Comparison of ENCODE assay signal across 24 cellular contexts in genomic region chr1:43438006-43438405, GRCh38. TPM values are rescaled to one million over a fixed set of nuclear protein-coding genes. Genes with fewer than 3 reads are reported as not detected.
DNase-seq lines count a peak whose midpoint lies in the region; ATAC-seq, FAIRE-seq and TF ChIP-seq lines count a peak whose summit lies in the region.
"Had no signal": no experiment of that assay in that cellular context is flagged by ENCODE, and none has a peak within 500 bp of the region (broad histone marks: within the 10 kb centered on the region; RNA-seq: fewer than 3 reads in every experiment).

No MANE protein-coding gene starts in this region.

- H3K9me1 ChIP-seq in endothelial cell of umbilical vein (replicated peaks; ENCODE audit: control insufficient read depth, extremely low read depth, insufficient read depth, low read length): no peaks in the 10 kb centered on the region

- H3K18ac ChIP-seq in mesenchymal stem cell (ENCODE audit: low read depth in 1 of 2, low read length in 2 of 2): no peak overlapping the region

- H3K27me3 Mint-ChIP-seq in activated T-cell treated with anti-CD3 and anti-CD28 coated beads, Interleukin-2, amount 50 U/mL, for 4 hours (ENCODE audit: low read depth): no peaks in the 10 kb centered on the region

- H3K36me3 Mint-ChIP-seq in activated T-cell treated with anti-CD3 and anti-CD28 coated beads, Interleukin-2, amount 50 U/mL, for 4 hours (ENCODE audit: insufficient read depth): peaks cover 21% of the 10 kb centered on the region

- H3K9me3 Mint-ChIP-seq in activated T-cell treated with anti-CD3 and anti-CD28 coated beads, Interleukin-2, amount 50 U/mL, for 4 hours: no peaks in the 10 kb centered on the region

- CTCF ChIA-PET in endothelial cell of umbilical vein (lab: Charles Lee): interaction anchor here (0.8 to 1.3 kb wide), 2 partner anchors 11 to 211 kb away, joined by 4 to 6 read pairs; no protein-coding TSS in a partner anchor

- H2BK15ac ChIP-seq in mesenchymal stem cell (ENCODE audit: low read depth, poor library complexity, severe bottlenecking): no peak overlapping the region

- no peak overlapping the region for H3K4ac ChIP-seq in mesenchymal stem cell (ENCODE audit: low read depth in 1 of 2, low read length in 2 of 2)

- H3K4me2 ChIP-seq in endothelial cell of umbilical vein (ENCODE audit: insufficient read depth, low read length) (no peak overlapping the region), mesenchymal stem cell (ENCODE audit: low read length, poor library complexity, severe bottlenecking) (no peak overlapping the region)

- H3K9ac ChIP-seq in endothelial cell of umbilical vein (replicated peaks; ENCODE audit: extremely low read depth, insufficient read depth, low read length): no peak overlapping the region
- no peak overlapping the region for H3K9ac ChIP-seq in mesenchymal stem cell (ENCODE audit: low read length)

- no peak overlapping the region for H4K91ac ChIP-seq in mesenchymal stem cell (ENCODE audit: low read length)

- peaks cover 2% of the 10 kb centered on the region for H3K79me1 ChIP-seq in mesenchymal stem cell (replicated peaks; ENCODE audit: low read length, poor library complexity, severe bottlenecking)

- H2AK5ac ChIP-seq in mesenchymal stem cell (ENCODE audit: low read length, severe bottlenecking): no peak overlapping the region

- no peak for TF ChIP-seq EP300 in transverse colon (IDR thresholded peaks at IDR 0.05; ENCODE audit: low read depth)

- FAIRE-seq in endothelial cell of umbilical vein (lab: Jason Lieb, UNC): no peak
- FAIRE-seq: G401.6, GM12892, GM18507 had no signal

- no peaks in the 10 kb centered on the region for H3K79me2 ChIP-seq in endothelial cell of umbilical vein (ENCODE audit: control insufficient read depth, insufficient read depth, low read length)

- in situ Hi-C loops in transverse colon (cut with MboI; ENCODE audit: low pct_ligation_motif_present in 1 of 4, low pct_unique_long_range_greater_than_20kb in 1 of 4, low sequenced_read_pairs in 3 of 4): loop anchor here in 1 of 4 donors (25.0 kb wide), 1 partner anchor 199 kb away; no protein-coding TSS in a partner anchor

- POLR2A ChIA-PET in endothelial cell of umbilical vein (lab: Charles Lee): no interaction called here

- TF ChIP-seq CTCF in endothelial cell of umbilical vein (IDR thresholded peaks at IDR 0.05; ENCODE audit: extremely low read depth in 1 of 2, insufficient read depth in 1 of 2, low read depth in 1 of 2, low read length in 2 of 2) (no peak), transverse colon (IDR thresholded peaks at IDR 0.05) (no peak)

- no peak overlapping the region for H4K8ac ChIP-seq in mesenchymal stem cell (ENCODE audit: low read length)

- no peaks in the 10 kb centered on the region for H4K20me1 ChIP-seq in endothelial cell of umbilical vein (replicated peaks; ENCODE audit: control insufficient read depth, extremely low read depth, insufficient read depth, low read length)

- DNase-seq in activated T-cell treated with anti-CD3 and anti-CD28 coated beads, Interleukin-2, amount 50 U/mL, for 1 hour: peak; percentile 6
- DNase-seq in activated T-cell treated with anti-CD3 and anti-CD28 coated beads, Interleukin-2, amount 50 U/mL, for 4 hours: no peak
- DNase-seq in endothelial cell of umbilical vein (ENCODE audit: low read depth, low spot score) (no peak), sciatic nerve (ENCODE audit: low spot score) (peak; percentile 30), transverse colon (peak; percentile 5), NCI-H2227 (lab: John Stamatoyannopoulos, UW; ENCODE audit: unreplicated experiment) (no peak), epidermal melanocyte (ENCODE audit: insufficient read length, low spot score) (no peak), mesenchymal stem cell (no peak)
- DNase-seq: GOT3, KBM-7, MM.1S, NCI-H1048, NCI-H1417 treated with DMSO at 0.1 percent for 48 hours, NCI-H187 treated with DMSO at 0.1 percent for 48 hours, NCI-H2107, NCI-H2227 treated with DMSO at 0.1 percent for 48 hours, NCI-H510A treated with DMSO at 0.1 percent for 48 hours, NCI-H748 treated with DMSO at 0.1 percent for 48 hours had no signal

- H3K36me3 ChIP-seq in endothelial cell of umbilical vein (ENCODE audit: control insufficient read depth in 2 of 2, extremely low read depth in 1 of 2, insufficient read depth in 2 of 2, low read length in 2 of 2): peaks cover 0 to 15% of the 10 kb centered on the region in 2 experiments
- H3K36me3 ChIP-seq in transverse colon: peaks cover 0 to 16% (median 4%) of the 10 kb centered on the region in 4 donors
- H3K36me3 ChIP-seq in mesenchymal stem cell (ENCODE audit: control insufficient read depth in 1 of 2, insufficient read depth in 2 of 2, low read depth in 1 of 2, low read length in 2 of 2): peaks cover 80 to 81% of the 10 kb centered on the region in 2 experiments

- H3K23ac ChIP-seq in mesenchymal stem cell (ENCODE audit: low read length in 2 of 2): no peak overlapping the region

- dilution Hi-C loops in endothelial cell of umbilical vein (cut with MboI; ENCODE audit: extremely low pct_ligation_motif_present, low sequenced_read_pairs): no loop called here

- no peak overlapping the region for H3K27ac ChIP-seq in endothelial cell of umbilical vein (ENCODE audit: insufficient read depth, low read depth, low read length)
- H3K27ac ChIP-seq in transverse colon: no peak overlapping the region
- no peak overlapping the region for H3K27ac ChIP-seq in mesenchymal stem cell (ENCODE audit: low read length, poor library complexity, severe bottlenecking)

- no peaks in the 10 kb centered on the region for H3K4me1 Mint-ChIP-seq in activated T-cell treated with anti-CD3 and anti-CD28 coated beads, Interleukin-2, amount 50 U/mL, for 4 hours (ENCODE audit: low read depth)
- H3K4me1 Mint-ChIP-seq: CD14-positive monocyte had no signal

- no peaks in the 10 kb centered on the region for H3K4me1 ChIP-seq in endothelial cell of umbilical vein (ENCODE audit: control insufficient read depth, extremely low read depth, insufficient read depth, low read length)
- peaks cover 0 to 3% (median 0%) of the 10 kb centered on the region in 4 donors for H3K4me1 ChIP-seq in transverse colon
- H3K4me1 ChIP-seq in mesenchymal stem cell (ENCODE audit: control insufficient read depth, insufficient read depth, low read depth, low read length): no peaks in the 10 kb centered on the region

- no peak overlapping the region for H3K4me3 Mint-ChIP-seq in activated T-cell treated with anti-CD3 and anti-CD28 coated beads, Interleukin-2, amount 50 U/mL, for 4 hours
- H3K4me3 Mint-ChIP-seq: CD14-positive monocyte had no signal

- ATAC-seq in activated T-cell treated with anti-CD3 and anti-CD28 coated beads, Interleukin-2, amount 50 U/mL, for 4 hours: no peak
- no peak for ATAC-seq in sciatic nerve
- ATAC-seq: HCT116 had no signal

- no peak overlapping the region for H2BK120ac ChIP-seq in mesenchymal stem cell (ENCODE audit: low read depth, low read length)

- H3K9me3 ChIP-seq in endothelial cell of umbilical vein (replicated peaks; ENCODE audit: control insufficient read depth, insufficient read depth, low read length) (no peaks in the 10 kb centered on the region), transverse colon (no peaks in the 10 kb centered on the region), mesenchymal stem cell (ENCODE audit: control insufficient read depth, low read length) (no peaks in the 10 kb centered on the region)

- H3K14ac ChIP-seq in mesenchymal stem cell (ENCODE audit: low read length in 2 of 2): no peak overlapping the region

- H3K4me3 ChIP-seq in endothelial cell of umbilical vein (replicated peaks in 1 of 3; ENCODE audit: insufficient read depth in 1 of 3, low read depth in 1 of 3, low read length in 3 of 3): no peak overlapping the region
- H3K4me3 ChIP-seq in transverse colon: no peak overlapping the region
- no peak overlapping the region for H3K4me3 ChIP-seq in mesenchymal stem cell (ENCODE audit: insufficient read depth in 1 of 2, low read depth in 1 of 2, low read length in 2 of 2)

- H2AFZ ChIP-seq in endothelial cell of umbilical vein (ENCODE audit: low read depth, low read length): no peak overlapping the region
- no peak overlapping the region for H2AFZ ChIP-seq in mesenchymal stem cell (ENCODE audit: low read depth, low read length)

- H2BK5ac ChIP-seq in mesenchymal stem cell (ENCODE audit: low read depth, low read length, poor library complexity, severe bottlenecking): no peak overlapping the region

- intact Hi-C loops in endothelial cell of umbilical vein (cut with micrococcal nuclease) (no loop called here), sciatic nerve (cut with DNase I) (no loop called here), transverse colon (cut with DNase I; ENCODE audit: low total_unique reads) (no loop called here)

- 91% methylated on average over 3 of the region's 3 CpGs; no CpG with 5 or more reads in 1 of the 2 donors for WGBS in transverse colon (ENCODE audit: low coverage in 1 of 2), 2 donors
- WGBS in mesenchymal stem cell: 98% methylated on average over 3 of the region's 3 CpGs

- TF ChIP-seq POLR2A in endothelial cell of umbilical vein (IDR thresholded peaks at IDR 0.05; ENCODE audit: low read depth, low read length): peak; percentile 23
- TF ChIP-seq POLR2A in transverse colon (IDR thresholded peaks at IDR 0.05): no peak

- H2BK12ac ChIP-seq in mesenchymal stem cell (ENCODE audit: low read length in 2 of 2): no peak overlapping the region

- H3K27me3 ChIP-seq in endothelial cell of umbilical vein (ENCODE audit: control insufficient read depth in 2 of 2, insufficient read depth in 2 of 2, low read length in 2 of 2) (no peaks in the 10 kb centered on the region), transverse colon (no peaks in the 10 kb centered on the region), mesenchymal stem cell (ENCODE audit: control insufficient read depth in 1 of 2, insufficient read depth in 1 of 2, low read length in 2 of 2) (no peaks in the 10 kb centered on the region)

- BruUV-seq in endothelial cell of umbilical vein (replicated peaks; lab: Mats Ljungman, UMichigan): no TSS peak

RNA-seq across cellular contexts. Expression of gene HYI, which starts 15.7 kb away (rescaled TPM):
- total RNA-seq in activated T-cell treated with anti-CD3 and anti-CD28 coated beads, Interleukin-2, amount 50 U/mL, for 4 hours: 1 to 10 TPM; 4.2 to 5.8 (median 4.7) TPM
- total RNA-seq in endothelial cell of umbilical vein (266 and 342 TPM in 2 replicates), sciatic nerve (63.6 TPM), transverse colon (100 to 1,000 TPM in 3 of 4 donors, 10 to 100 TPM in 1; 71.1 to 126 (median 119) TPM)
- polyA plus RNA-seq in endothelial cell of umbilical vein: 324 and 351 TPM in 2 replicates
- polyA plus RNA-seq in endothelial cell of umbilical vein (2011; cell fraction: cytosol; rRNA removed): 244 and 309 TPM in 2 replicates
- 1,045 and 1,101 TPM in 2 replicates for polyA plus RNA-seq in endothelial cell of umbilical vein (2011; cell fraction: nucleus; rRNA removed)
- 216 and 227 TPM in 2 replicates for polyA plus RNA-seq in endothelial cell of umbilical vein (2012)
- 145 and 146 TPM in 2 replicates for polyA minus RNA-seq in endothelial cell of umbilical vein
- 10.7 TPM for polyA minus RNA-seq in endothelial cell of umbilical vein (2011; cell fraction: cytosol; rRNA and poly(A)+ RNA removed)
- polyA minus RNA-seq in endothelial cell of umbilical vein (2011; cell fraction: nucleus; rRNA and poly(A)+ RNA removed): 120 and 216 TPM in 2 replicates
- 20.4 TPM for polyA plus RNA-seq in mesenchymal stem cell (2013, experiment 1 of 2)
- 19.0 TPM for polyA plus RNA-seq in mesenchymal stem cell (2013, experiment 2 of 2)
- total RNA-seq: A172 had no signal

RNA-seq across cellular contexts. Expression of gene SZT2, which starts 48.3 kb away (rescaled TPM):
- total RNA-seq in activated T-cell treated with anti-CD3 and anti-CD28 coated beads, Interleukin-2, amount 50 U/mL, for 4 hours: 10 to 100 TPM; 37.1 to 44.2 (median 39.5) TPM
- 49.9 and 50.3 TPM in 2 replicates for total RNA-seq in endothelial cell of umbilical vein
- 11.4 TPM in 2 replicates for polyA plus RNA-seq in endothelial cell of umbilical vein
- polyA plus RNA-seq in endothelial cell of umbilical vein (2011; cell fraction: cytosol; rRNA removed): 5.1 and 5.3 TPM in 2 replicates
- 70.0 and 86.8 TPM in 2 replicates for polyA plus RNA-seq in endothelial cell of umbilical vein (2011; cell fraction: nucleus; rRNA removed)
- 15.0 and 17.5 TPM in 2 replicates for polyA plus RNA-seq in endothelial cell of umbilical vein (2012)
- polyA minus RNA-seq in endothelial cell of umbilical vein: 89.4 and 97.4 TPM in 2 replicates
- polyA minus RNA-seq in endothelial cell of umbilical vein (2011; cell fraction: cytosol; rRNA and poly(A)+ RNA removed): 6.0 TPM
- polyA minus RNA-seq in endothelial cell of umbilical vein (2011; cell fraction: nucleus; rRNA and poly(A)+ RNA removed): 75.8 and 107 TPM in 2 replicates
- total RNA-seq in sciatic nerve: 86.6 TPM
- 100 to 1,000 TPM in 2 of 4 donors, 10 to 100 TPM in 2; 43.1 to 106 (median 82.2) TPM for total RNA-seq in transverse colon
- 7.6 TPM for polyA plus RNA-seq in mesenchymal stem cell (2013, experiment 1 of 2)
- polyA plus RNA-seq in mesenchymal stem cell (2013, experiment 2 of 2): 6.2 TPM

RNA-seq across cellular contexts. Expression of gene MED8, which starts 48.4 kb away (rescaled TPM):
- 10 to 100 TPM; 49.8 to 59.1 (median 50.4) TPM for total RNA-seq in activated T-cell treated with anti-CD3 and anti-CD28 coated beads, Interleukin-2, amount 50 U/mL, for 4 hours
- total RNA-seq in endothelial cell of umbilical vein: 41.9 and 45.6 TPM in 2 replicates
- 15.9 and 19.6 TPM in 2 replicates for polyA plus RNA-seq in endothelial cell of umbilical vein
- 29.4 and 34.4 TPM in 2 replicates for polyA plus RNA-seq in endothelial cell of umbilical vein (2011; cell fraction: cytosol; rRNA removed)
- polyA plus RNA-seq in endothelial cell of umbilical vein (2011; cell fraction: nucleus; rRNA removed): 37.2 and 38.8 TPM in 2 replicates
- polyA plus RNA-seq in endothelial cell of umbilical vein (2012): 38.6 and 45.6 TPM in 2 replicates
- 19.4 and 21.0 TPM in 2 replicates for polyA minus RNA-seq in endothelial cell of umbilical vein
- polyA minus RNA-seq in endothelial cell of umbilical vein (2011; cell fraction: cytosol; rRNA and poly(A)+ RNA removed): 15.8 TPM
- 11.7 and 17.3 TPM in 2 replicates for polyA minus RNA-seq in endothelial cell of umbilical vein (2011; cell fraction: nucleus; rRNA and poly(A)+ RNA removed)
- 30.8 TPM for total RNA-seq in sciatic nerve
- total RNA-seq in transverse colon: 10 to 100 TPM; 12.7 to 41.9 (median 25.0) TPM
- 57.8 TPM for polyA plus RNA-seq in mesenchymal stem cell (2013, experiment 1 of 2)
- 59.6 TPM for polyA plus RNA-seq in mesenchymal stem cell (2013, experiment 2 of 2)

Comparison
In these comparisons a context has a peak if more than half of its experiments do, and no peak if none do; other contexts are left out.
1. DNase-seq: peak in activated T-cell treated with anti-CD3 and anti-CD28 coated beads, Interleukin-2, amount 50 U/mL, for 1 hour (single experiment), sciatic nerve (single experiment) and transverse colon (single experiment); none in activated T-cell treated with anti-CD3 and anti-CD28 coated beads, Interleukin-2, amount 50 U/mL, for 4 hours (single experiment), endothelial cell of umbilical vein (single experiment), NCI-H2227 (single experiment), epidermal melanocyte (single experiment) and mesenchymal stem cell (single experiment).